Comparison of ENCODE assay signal across 19 cellular contexts in the genomic region with DNA sequence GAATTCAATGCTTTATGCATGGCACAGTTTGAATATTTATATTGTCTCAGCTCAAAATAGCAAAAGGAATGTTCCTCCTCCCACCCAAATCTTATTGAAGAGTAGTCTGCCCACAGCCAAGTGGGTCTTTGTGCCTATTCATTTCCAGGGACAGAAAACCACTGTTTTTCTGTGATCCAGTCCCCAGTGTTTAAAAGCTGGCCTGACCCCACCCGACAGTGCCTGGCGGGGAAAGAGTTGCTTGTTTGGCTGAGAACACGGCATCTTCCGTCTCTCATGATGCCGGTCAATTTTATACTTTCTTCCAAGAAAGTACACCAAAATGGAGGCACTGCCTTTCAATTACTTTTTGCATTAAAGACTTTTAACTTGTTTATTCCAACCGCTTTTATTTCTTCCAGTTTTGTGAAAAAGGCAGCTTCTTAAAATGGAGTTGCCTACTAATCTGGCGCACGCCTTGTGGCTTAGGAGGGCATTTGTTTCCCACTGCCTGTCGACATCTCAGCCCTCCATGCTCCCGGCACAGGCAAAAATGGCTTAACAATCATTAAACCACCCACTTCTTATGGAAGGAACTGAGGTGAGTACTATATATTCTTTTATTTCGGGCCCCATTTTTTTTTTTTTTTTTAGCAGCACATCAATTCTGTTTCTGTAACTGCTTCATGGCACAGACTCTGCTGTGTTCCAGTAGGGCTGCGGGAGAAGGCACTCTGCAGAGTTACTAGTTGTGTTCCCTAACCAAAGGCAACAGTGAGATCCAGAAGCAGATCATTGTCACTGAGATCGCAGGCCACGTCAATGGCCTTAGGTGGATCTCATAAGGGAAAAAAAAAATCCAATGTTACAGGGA. TPM values are rescaled to one million over a fixed set of nuclear protein-coding genes. Genes with fewer than 3 reads are reported as not detected.
DNase-seq lines count a peak whose midpoint lies in the region; ATAC-seq, FAIRE-seq and TF ChIP-seq lines count a peak whose summit lies in the region.
"Had no signal": no experiment of that assay in that cellular context is flagged by ENCODE, and none has a peak within 500 bp of the region (broad histone marks: within the 10 kb centered on the region; RNA-seq: fewer than 3 reads in every experiment).

No MANE protein-coding gene starts in this region.

- H3K4me1 Mint-ChIP-seq in GM23338 (peaks cover 44% of the 10 kb centered on the region), astrocyte (ENCODE audit: low read depth, unreplicated experiment) (peaks cover 28% of the 10 kb centered on the region)
- H3K4me1 Mint-ChIP-seq in T-helper 2 cell treated with Interferon-gamma antibody and Interleukin-4, amounts not matched to agents 5 μg/mL and 100 μg/mL, for 36 hours (ENCODE audit: low read depth), result no peaks in the 10 kb centered on the region

- no peak overlapping the region for H3K4me3 ChIP-seq in GM23338
- H3K4me3 ChIP-seq in astrocyte (ENCODE audit: insufficient read depth, low read depth, low read length), result no peak overlapping the region
- H3K4me3 ChIP-seq in skeletal muscle tissue (ENCODE audit: low read length in 3 of 3), result no peak overlapping the region
- H3K4me3 ChIP-seq: SJCRH30, thoracic aorta had no signal

- no peak for ATAC-seq in GM23338
- ATAC-seq in HG02870 (IDR thresholded peaks at IDR 0.05; ENCODE audit: unreplicated experiment), result no peak
- ATAC-seq in HG02852 (IDR thresholded peaks at IDR 0.05; ENCODE audit: unreplicated experiment), result no peak
- ATAC-seq: natural killer cell treated with Interleukin-12 subunit alpha and Interleukin-12 subunit beta and Interleukin-15 and Interleukin-18, amount 100 ng/mL, for 72 hours had no signal

- H3K27me3 Mint-ChIP-seq in GM23338 (ENCODE audit: insufficient read depth, low read depth, poor library complexity) (peaks cover 8% of the 10 kb centered on the region), astrocyte (ENCODE audit: low read depth, unreplicated experiment) (no peaks in the 10 kb centered on the region)
- no peaks in the 10 kb centered on the region for H3K27me3 Mint-ChIP-seq in T-helper 2 cell treated with Interferon-gamma antibody and Interleukin-4, amounts not matched to agents 5 μg/mL and 100 μg/mL, for 36 hours (ENCODE audit: low read depth)

- H3K4me3 Mint-ChIP-seq in GM23338 (no peak overlapping the region; the same call in 2 of the 3 replicates), astrocyte (ENCODE audit: unreplicated experiment) (no peak overlapping the region)
- no peak overlapping the region for H3K4me3 Mint-ChIP-seq in T-helper 2 cell treated with Interferon-gamma antibody and Interleukin-4, amounts not matched to agents 5 μg/mL and 100 μg/mL, for 36 hours
- H3K4me3 Mint-ChIP-seq: natural killer cell treated with Interleukin-12 subunit alpha and Interleukin-12 subunit beta and Interleukin-15 and Interleukin-18, amount 100 ng/mL, for 72 hours; T-helper 1 cell treated with Interleukin-12 subunit alpha and Interleukin-12 subunit beta and Interleukin-4 antibody, amounts not matched to agents 30 μg/mL and 1 μg/mL, for 36 hours had no signal

- H3K4me2 ChIP-seq in GM23338 (peak overlapping the region; percentile 35), astrocyte (ENCODE audit: low read length) (no peak overlapping the region)
- H3K4me2 ChIP-seq: KMS-11 had no signal

- DNase-seq in GM23338 (ENCODE audit: low spot score) (no peak), astrocyte (ENCODE audit: low read depth) (no peak)
- no peak for DNase-seq in T-helper 2 cell treated with Interferon-gamma antibody and Interleukin-4, amounts not matched to agents 5 μg/mL and 100 μg/mL, for 36 hours (ENCODE audit: low spot score)
- DNase-seq: activated CD4-positive, alpha-beta T cell treated with anti-CD3 and anti-CD28 coated beads, Interleukin-2, amount 50 U/mL, for 4 hours; activated CD8-positive, alpha-beta memory T cell treated with anti-CD3 and anti-CD28 coated beads, Interleukin-2, amount 50 U/mL, for 48 hours; GF-D8; NCI-H2029; NCI-H226; SJCRH30; stimulated activated CD8-positive, alpha-beta memory T cell treated with anti-CD3 and anti-CD28 coated beads, Interleukin-4, amount 100 ng/mL, for 48 hours; WERI-Rb-1 had no signal

- no peaks in the 10 kb centered on the region for H4K20me1 ChIP-seq in GM23338 (replicated peaks; ENCODE audit: insufficient read depth)
- H4K20me1 ChIP-seq in astrocyte (ENCODE audit: insufficient read depth, low read length), result no peaks in the 10 kb centered on the region

- no peaks in the 10 kb centered on the region for H3K27me3 ChIP-seq in GM23338 (ENCODE audit: insufficient read depth)
- no peaks in the 10 kb centered on the region for H3K27me3 ChIP-seq in astrocyte (ENCODE audit: insufficient read depth, low read length)
- H3K27me3 ChIP-seq in layer of hippocampus (ENCODE audit: control insufficient read depth, insufficient read depth, low read length), result no peaks in the 10 kb centered on the region
- H3K27me3 ChIP-seq in skeletal muscle tissue (ENCODE audit: control insufficient read depth in 3 of 3, insufficient read depth in 3 of 3, low read length in 3 of 3), result no peaks in the 10 kb centered on the region
- H3K27me3 ChIP-seq: SJCRH30 had no signal

- FAIRE-seq in astrocyte (lab: Jason Lieb, UNC), result no peak

- no peak for TF ChIP-seq CTCF in GM23338 (conservative IDR thresholded peaks at IDR 0.05; ENCODE audit: low read depth in 2 of 2)
- no peak for TF ChIP-seq CTCF in astrocyte (IDR thresholded peaks at IDR 0.05; ENCODE audit: insufficient read depth, low read depth, low read length)

- no peaks in the 10 kb centered on the region for H3K9me2 ChIP-seq in GM23338 (ENCODE audit: insufficient read depth)

- no peaks in the 10 kb centered on the region for H3K9me3 Mint-ChIP-seq in GM23338
- H3K9me3 Mint-ChIP-seq in astrocyte (ENCODE audit: unreplicated experiment), result no peaks in the 10 kb centered on the region
- no peaks in the 10 kb centered on the region for H3K9me3 Mint-ChIP-seq in T-helper 2 cell treated with Interferon-gamma antibody and Interleukin-4, amounts not matched to agents 5 μg/mL and 100 μg/mL, for 36 hours
- H3K9me3 Mint-ChIP-seq: natural killer cell treated with Interleukin-12 subunit alpha and Interleukin-12 subunit beta and Interleukin-15 and Interleukin-18, amount 100 ng/mL, for 72 hours; T-helper 1 cell treated with Interleukin-12 subunit alpha and Interleukin-12 subunit beta and Interleukin-4 antibody, amounts not matched to agents 30 μg/mL and 1 μg/mL, for 36 hours had no signal

- 0 out of 2 replicates have a peak overlapping the region, but pooled peaks have one; percentile 74 for H3K27ac ChIP-seq in GM23338 (ENCODE audit: low read depth)
- H3K27ac ChIP-seq in astrocyte (ENCODE audit: low read depth, low read length), result no peak overlapping the region
- H3K27ac ChIP-seq in layer of hippocampus (ENCODE audit: low read depth, low read length), result peak overlapping the region; percentile 94
- H3K27ac ChIP-seq in skeletal muscle tissue (ENCODE audit: low read depth, low read length), result peak overlapping the region; percentile 20
- H3K27ac ChIP-seq: KMS-11, SJCRH30, thoracic aorta, WERI-Rb-1 had no signal

- H3K36me3 ChIP-seq in GM23338 (ENCODE audit: insufficient read depth), result no peaks in the 10 kb centered on the region
- H3K36me3 ChIP-seq in astrocyte (ENCODE audit: insufficient read depth, low read length), result no peaks in the 10 kb centered on the region
- H3K36me3 ChIP-seq in skeletal muscle tissue (ENCODE audit: control insufficient read depth in 3 of 3, insufficient read depth in 3 of 3, low read length in 3 of 3), result no peaks in the 10 kb centered on the region
- H3K36me3 ChIP-seq: WERI-Rb-1 had no signal

- peak overlapping the region; percentile 91 for H3K27ac Mint-ChIP-seq in GM23338
- H3K27ac Mint-ChIP-seq in astrocyte (ENCODE audit: unreplicated experiment), result peak overlapping the region; percentile 93
- H3K27ac Mint-ChIP-seq in T-helper 2 cell treated with Interferon-gamma antibody and Interleukin-4, amounts not matched to agents 5 μg/mL and 100 μg/mL, for 36 hours, result no peak overlapping the region
- H3K27ac Mint-ChIP-seq: natural killer cell treated with Interleukin-12 subunit alpha and Interleukin-12 subunit beta and Interleukin-15 and Interleukin-18, amount 100 ng/mL, for 72 hours; T-helper 1 cell treated with Interleukin-12 subunit alpha and Interleukin-12 subunit beta and Interleukin-4 antibody, amounts not matched to agents 30 μg/mL and 1 μg/mL, for 36 hours had no signal

- H3K9ac ChIP-seq in astrocyte (ENCODE audit: low read length) (no peak overlapping the region), skeletal muscle tissue (ENCODE audit: low read depth in 1 of 3, low read length in 3 of 3) (no peak overlapping the region)
- H3K9ac ChIP-seq: KMS-11 had no signal

- H3K4me1 ChIP-seq in GM23338 (ENCODE audit: insufficient read depth) (peaks cover 36% of the 10 kb centered on the region), astrocyte (ENCODE audit: insufficient read depth, low read length) (no peaks in the 10 kb centered on the region), skeletal muscle tissue (ENCODE audit: control insufficient read depth in 3 of 3, insufficient read depth in 3 of 3, low read length in 3 of 3) (no peaks in the 10 kb centered on the region)
- H3K4me1 ChIP-seq: SJCRH30 had no signal

- H3K9me3 ChIP-seq in astrocyte (ENCODE audit: insufficient read depth, low read depth, low read length), result no peaks in the 10 kb centered on the region
- no peaks in the 10 kb centered on the region for H3K9me3 ChIP-seq in skeletal muscle tissue (ENCODE audit: control insufficient read depth in 3 of 3, low read length in 3 of 3)
- H3K9me3 ChIP-seq: SJCRH30, thoracic aorta had no signal

- H3K79me2 ChIP-seq in GM23338 (replicated peaks; ENCODE audit: insufficient read depth) (no peaks in the 10 kb centered on the region), astrocyte (ENCODE audit: insufficient read depth, low read length) (no peaks in the 10 kb centered on the region)

- H3K36me3 Mint-ChIP-seq in GM23338 (ENCODE audit: low read depth), result peaks cover 4% of the 10 kb centered on the region; the same call in 1 of the 3 replicates
- peaks cover 12% of the 10 kb centered on the region for H3K36me3 Mint-ChIP-seq in astrocyte (ENCODE audit: low read depth, unreplicated experiment)
- no peaks in the 10 kb centered on the region for H3K36me3 Mint-ChIP-seq in T-helper 2 cell treated with Interferon-gamma antibody and Interleukin-4, amounts not matched to agents 5 μg/mL and 100 μg/mL, for 36 hours (ENCODE audit: low read depth)
- H3K36me3 Mint-ChIP-seq: natural killer cell treated with Interleukin-12 subunit alpha and Interleukin-12 subunit beta and Interleukin-15 and Interleukin-18, amount 100 ng/mL, for 72 hours had no signal

- H3F3A ChIP-seq in GM23338 (replicated peaks; ENCODE audit: low read depth), result 0 out of 2 replicates have a peak, but pooled peaks cover 2% of the 10 kb centered on the region

- H2AFZ ChIP-seq in GM23338, result no peak overlapping the region
- H2AFZ ChIP-seq in astrocyte (ENCODE audit: low read depth, low read length), result no peak overlapping the region

TF ChIP-seq in GM23338, 12 proteins besides CTCF, POLR2A, EP300 and RAD21 (continues in another document):
- TF ChIP-seq EZH2 (IDR thresholded peaks at IDR 0.05; ENCODE audit: low read depth, unreplicated experiment), result no peak

RNA-seq across cellular contexts. Expression of a gene that starts 52.2 kb away (rescaled TPM):
- 7.7 and 9.9 TPM in 2 replicates for total RNA-seq in GM23338 (2014; rRNA removed; shearing (Covaris generic))
- 8.8 and 11.1 TPM in 2 replicates for polyA plus RNA-seq in GM23338 (2016; fragmentation: Nextera tagmentation; extraction: Ambion mirVana)
- 18.1 and 20.1 TPM in 2 replicates for total RNA-seq in astrocyte
- 8.4 TPM for total RNA-seq in skeletal muscle tissue
